Comparison of ENCODE assay signal across 34 cellular contexts in genomic region chr13:101858869-101859268, GRCh38.
"Had no signal": no experiment of that assay in that cellular context is flagged by ENCODE, and none has a peak within 500 bp of the region (broad histone marks: within the 10 kb centered on the region; RNA-seq: fewer than 3 reads in every experiment).

No MANE protein-coding gene starts in this region.

- H3K36me3 ChIP-seq: adrenal gland, ascending aorta, brain microvascular endothelial cell, breast epithelium, cardiac muscle cell had no signal

- FAIRE-seq: astrocyte, bronchial epithelial cell had no signal

- H3K4me3 ChIP-seq: adrenal gland, ascending aorta, body of pancreas, breast epithelium, cardiac muscle cell had no signal

- ATAC-seq: activated naive CD4-positive, alpha-beta T cell treated with anti-CD3 and anti-CD28 coated beads, Interleukin-2, amount 50 U/mL, for 72 hours; activated naive CD8-positive, alpha-beta T cell treated with anti-CD3 and anti-CD28 coated beads, Interleukin-2, amount 50 U/mL, for 24 hours; activated T-cell treated with anti-CD3 and anti-CD28 coated beads, Interleukin-2, amount 50 U/mL, for 4 hours; activated T-cell treated with anti-CD3 and anti-CD28 coated beads, Interleukin-2, amount 50 U/mL, for 72 hours; activated T-helper 17 cell treated with anti-CD3 and anti-CD28 coated beads, Interleukin-2, amount 50 U/mL, for 72 hours; body of pancreas had no signal

- H3K27ac ChIP-seq: adrenal gland, ascending aorta, body of pancreas, brain microvascular endothelial cell, breast epithelium, cardiac muscle cell had no signal

- H3K4me1 ChIP-seq: adrenal gland, ascending aorta, body of pancreas, breast epithelium had no signal

- H3K9me3 ChIP-seq: adrenal gland, ascending aorta, body of pancreas, breast epithelium had no signal

- H3K27me3 ChIP-seq: adrenal gland, ascending aorta, body of pancreas, brain microvascular endothelial cell, breast epithelium, cardiac muscle cell had no signal

- DNase-seq: activated effector memory CD4-positive, alpha-beta T cell treated with anti-CD3 and anti-CD28 coated beads, Interleukin-2, amount 50 U/mL, for 16 hours; activated effector memory CD4-positive, alpha-beta T cell treated with Interleukin-2 at 50 U/mL for 16 hours; activated gamma-delta T cell; activated gamma-delta T cell treated with Interleukin-2 at 50 U/mL for 16 hours; activated naive CD4-positive, alpha-beta T cell; activated naive CD4-positive, alpha-beta T cell treated with anti-CD3 and anti-CD28 coated beads for 36 hours; activated naive CD4-positive, alpha-beta T cell treated with anti-CD3 and anti-CD28 coated beads, Interleukin-2, amount 10 ng/mL, durations not matched to agents 7 days and 5 days; activated naive CD4-positive, alpha-beta T cell treated with anti-CD3 and anti-CD28 coated beads, Interleukin-2, amount 50 U/mL, for 16 hours; activated naive CD4-positive, alpha-beta T cell treated with Interleukin-2 at 50 U/mL for 16 hours; activated naive CD8-positive, alpha-beta T cell treated with anti-CD3 and anti-CD28 coated beads for 36 hours; activated naive CD8-positive, alpha-beta T cell treated with anti-CD3 and anti-CD28 coated beads, Interleukin-2, amount 10 ng/mL, durations not matched to agents 7 days and 5 days; activated naive CD8-positive, alpha-beta T cell treated with anti-CD3 and anti-CD28 coated beads, Interleukin-2, amount 50 U/mL, for 24 hours; activated T-cell treated with anti-CD3 and anti-CD28 coated beads, Interleukin-2, amount 50 U/mL, for 1 hour; activated T-cell treated with anti-CD3 and anti-CD28 coated beads, Interleukin-2, amount 50 U/mL, for 24 hours; activated T-cell treated with anti-CD3 and anti-CD28 coated beads, Interleukin-2, amount 50 U/mL, for 4 hours; activated T-cell treated with anti-CD3 and anti-CD28 coated beads, Interleukin-2, amount 50 U/mL, for 48 hours; activated T-cell treated with anti-CD3 and anti-CD28 coated beads, Interleukin-2, amount 50 U/mL, for 72 hours; adrenal gland; amniotic stem cell; amygdala; anterior cingulate cortex; aorta; body of pancreas; brain microvascular endothelial cell; caudate nucleus; central memory CD4-positive, alpha-beta T cell; cerebellar nuclear complex had no signal
